16 cellular contexts compared by ENCODE assay signal in genomic region chr3:148790841-148791240, GRCh38. TPM values are rescaled to one million over a fixed set of nuclear protein-coding genes. Genes with fewer than 3 reads are reported as not detected.
A peak's percentile ranks its signal among the peaks of the same experiment; 100 is the strongest.
DNase-seq lines count a peak whose midpoint lies in the region; ATAC-seq, FAIRE-seq and TF ChIP-seq lines count a peak whose summit lies in the region.
"Had no signal": no experiment of that assay in that cellular context is flagged by ENCODE, and none has a peak within 500 bp of the region (broad histone marks: within the 10 kb centered on the region; RNA-seq: fewer than 3 reads in every experiment).

No MANE protein-coding gene starts in this region.

- H3K4me1 ChIP-seq in pancreas, result peaks cover 0 to 10% (median 6%) of the 10 kb centered on the region in 3 donors

- no peaks in the 10 kb centered on the region for H3K36me3 ChIP-seq in pancreas
- H3K36me3 ChIP-seq: neutrophil had no signal

- H3K27me3 ChIP-seq in pancreas, result no peaks in the 10 kb centered on the region
- H3K27me3 ChIP-seq: neutrophil had no signal

- peak overlapping the region; percentile 95 for H3K27ac ChIP-seq in angular gyrus (ENCODE audit: low read depth, low read length)
- H3K27ac ChIP-seq in pancreas, result peak overlapping the region in 1 of 4 donors; percentile 2
- H3K27ac ChIP-seq: neutrophil, VCaP had no signal

- FAIRE-seq in pancreas (lab: Jason Lieb, UNC), result no peak
- FAIRE-seq: RCC 7860 had no signal

- DNase-seq in AG10803 (ENCODE audit: low read depth), result peak; percentile 27
- no peak for DNase-seq in glutamatergic neuron
- peak in 1 of 6 donors; percentile 45 for DNase-seq in pancreas
- no peak for DNase-seq in stimulated activated naive CD8-positive, alpha-beta T cell treated with anti-CD3 and anti-CD28 coated beads, Interleukin-15, amount 100 ng/mL, for 72 hours
- no peak for DNase-seq in SKM-1 treated with dmso at 0.1 percent for 144 hours (lab: John Stamatoyannopoulos, UW; ENCODE audit: unreplicated experiment)
- no peak for DNase-seq in activated CD4-positive, alpha-beta T cell treated with anti-CD3 and anti-CD28 coated beads, Interleukin-2, amount 50 U/mL, for 4 hours
- DNase-seq: ACHN, cortex of kidney, NCI-H1694 treated with DMSO at 0.1 percent for 48 hours had no signal

- no peaks in the 10 kb centered on the region for H3K9me3 Mint-ChIP-seq in glutamatergic neuron (ENCODE audit: unreplicated experiment)
- H3K9me3 Mint-ChIP-seq in stimulated activated naive CD8-positive, alpha-beta T cell treated with anti-CD3 and anti-CD28 coated beads, Interleukin-15, amount 100 ng/mL, for 72 hours, result no peaks in the 10 kb centered on the region

- no peaks in the 10 kb centered on the region for H3K9me3 ChIP-seq in pancreas
- H3K9me3 ChIP-seq: neutrophil had no signal

- peak in 3 of 4 donors; percentile 62 to 84 (median 78) for ATAC-seq in pancreas
- ATAC-seq in stimulated activated naive CD8-positive, alpha-beta T cell treated with anti-CD3 and anti-CD28 coated beads, Interleukin-15, amount 100 ng/mL, for 72 hours, result no peak
- ATAC-seq in GM19023 (IDR thresholded peaks at IDR 0.05; ENCODE audit: unreplicated experiment), result no peak

- intact Hi-C loops in pancreas (cut with DNase I), result no loop called here

- TF ChIP-seq CTCF in AG10803 (conservative IDR thresholded peaks at IDR 0.05; ENCODE audit: low read length), result no peak
- TF ChIP-seq CTCF in glutamatergic neuron (IDR thresholded peaks at IDR 0.05; ENCODE audit: partially characterized antibody, unreplicated experiment), result no peak
- no peak for TF ChIP-seq CTCF in pancreas (IDR thresholded peaks at IDR 0.05)

- peak overlapping the region; percentile 78 for H3K27ac Mint-ChIP-seq in glutamatergic neuron (ENCODE audit: unreplicated experiment)
- H3K27ac Mint-ChIP-seq in stimulated activated naive CD8-positive, alpha-beta T cell treated with anti-CD3 and anti-CD28 coated beads, Interleukin-15, amount 100 ng/mL, for 72 hours, result no peak overlapping the region

- H3K4me3 ChIP-seq in AG10803 (ENCODE audit: low read length), result no peak overlapping the region
- no peak overlapping the region for H3K4me3 ChIP-seq in pancreas

- H3K4me3 Mint-ChIP-seq in glutamatergic neuron (ENCODE audit: unreplicated experiment), result no peak overlapping the region
- no peak overlapping the region for H3K4me3 Mint-ChIP-seq in stimulated activated naive CD8-positive, alpha-beta T cell treated with anti-CD3 and anti-CD28 coated beads, Interleukin-15, amount 100 ng/mL, for 72 hours

- WGBS in pancreas, 2 donors, result 9 to 10% methylated on average over 1 of the region's 1 CpG

- peaks cover 4% of the 10 kb centered on the region for H3K27me3 Mint-ChIP-seq in glutamatergic neuron (ENCODE audit: unreplicated experiment)
- no peaks in the 10 kb centered on the region for H3K27me3 Mint-ChIP-seq in stimulated activated naive CD8-positive, alpha-beta T cell treated with anti-CD3 and anti-CD28 coated beads, Interleukin-15, amount 100 ng/mL, for 72 hours

- H3K4me1 Mint-ChIP-seq in glutamatergic neuron (ENCODE audit: low read depth, unreplicated experiment), result peaks cover 39% of the 10 kb centered on the region
- no peaks in the 10 kb centered on the region for H3K4me1 Mint-ChIP-seq in stimulated activated naive CD8-positive, alpha-beta T cell treated with anti-CD3 and anti-CD28 coated beads, Interleukin-15, amount 100 ng/mL, for 72 hours

- no peaks in the 10 kb centered on the region for H3K36me3 Mint-ChIP-seq in glutamatergic neuron (ENCODE audit: unreplicated experiment)

RNA-seq across cellular contexts. Expression of gene CPB1, which starts 36.8 kb away (rescaled TPM):
- total RNA-seq in glutamatergic neuron (ENCODE audit: unreplicated experiment) (not detected), pancreas (over 10,000 TPM; 20,022 to 29,247 (median 24,546) TPM)
- 1,000 to 10,000 TPM; 3,071 to 4,494 TPM for polyA plus RNA-seq in pancreas
- total RNA-seq: Daoy, HT-29 had no signal

Comparison
In these comparisons a context has a peak if more than half of its experiments do, and no peak if none do; other contexts are left out.
1. ATAC-seq: peak in pancreas (3 of 4); none in stimulated activated naive CD8-positive, alpha-beta T cell treated with anti-CD3 and anti-CD28 coated beads, Interleukin-15, amount 100 ng/mL, for 72 hours (single experiment) and GM19023 (single experiment).
2. RNA of gene CPB1, which starts 36.8 kb away (total RNA-seq): 20,022 to 29,247 TPM in pancreas; not detected in glutamatergic neuron (single experiment); every median in the first group is over 1,000 times any median in the second.